6 cellular contexts compared by ENCODE assay signal in genomic region chr21:37920302-37920701, GRCh38. TPM values are rescaled to one million over a fixed set of nuclear protein-coding genes. Genes with fewer than 3 reads are reported as not detected.
"Had no signal": no experiment of that assay in that cellular context is flagged by ENCODE, and none has a peak within 500 bp of the region (broad histone marks: within the 10 kb centered on the region; RNA-seq: fewer than 3 reads in every experiment).

No MANE protein-coding gene starts in this region.

RNA-seq across cellular contexts. Expression of gene KCNJ6, which starts 4.0 kb away (rescaled TPM):
- total RNA-seq: GM23248, H4, H7, HepG2, HT1080 had no signal
- polyA plus RNA-seq: HepG2, IgD-negative memory B cell had no signal
